In the genomic region with DNA sequence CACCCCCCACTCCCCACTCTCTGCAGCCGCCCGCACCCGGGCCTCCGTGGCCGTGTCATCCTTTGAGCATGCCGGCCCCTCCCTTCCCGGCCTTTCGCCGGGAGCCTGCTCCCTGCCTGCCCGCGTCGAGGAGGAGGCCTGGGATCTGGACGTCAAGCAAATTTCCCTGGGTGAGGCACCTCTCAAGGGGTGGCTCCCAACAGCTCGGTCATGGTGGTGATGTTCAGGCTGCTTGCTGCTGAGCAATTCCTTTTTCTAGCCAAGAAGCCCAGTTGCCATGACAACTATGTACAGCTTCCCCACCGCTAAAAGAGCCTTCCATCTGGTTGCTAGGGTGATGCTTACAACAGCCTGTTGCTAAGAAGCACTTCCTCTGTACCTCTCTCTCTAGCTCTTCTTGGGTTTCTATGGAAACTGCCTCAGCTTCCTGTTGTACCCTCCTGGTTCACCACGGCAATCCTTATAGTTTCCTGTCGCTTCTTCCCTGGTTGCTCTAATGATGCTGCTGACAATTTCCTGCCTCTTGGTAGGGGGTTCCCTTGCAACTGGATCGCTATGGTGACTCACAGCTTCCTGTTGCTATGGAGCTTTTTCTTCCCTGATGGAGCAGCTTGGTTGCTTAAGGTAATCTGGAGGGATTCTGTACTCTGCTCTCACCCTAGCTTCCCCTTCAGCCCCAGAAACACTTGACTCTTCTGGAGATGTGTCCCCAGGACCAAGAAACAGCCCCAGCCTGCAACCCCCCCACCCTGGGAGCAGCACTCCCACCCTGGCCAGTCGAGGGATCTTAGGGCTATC, we compare ENCODE assay signal across 9 cellular contexts. TPM values are rescaled to one million over a fixed set of nuclear protein-coding genes. Genes with fewer than 3 reads are reported as not detected.
DNase-seq lines count a peak whose midpoint lies in the region; ATAC-seq, FAIRE-seq and TF ChIP-seq lines count a peak whose summit lies in the region.
"Had no signal": no experiment of that assay in that cellular context is flagged by ENCODE, and none has a peak within 500 bp of the region (broad histone marks: within the 10 kb centered on the region; RNA-seq: fewer than 3 reads in every experiment).

No MANE protein-coding gene starts in this region.

- BruUV-seq in MCF 10A (replicated peaks; lab: Mats Ljungman, UMichigan), result no TSS peak

- TF ChIP-seq CTCF in MCF 10A (IDR thresholded peaks at IDR 0.05; ENCODE audit: unreplicated experiment), result no peak
- TF ChIP-seq CTCF in breast epithelium (IDR thresholded peaks at IDR 0.05), result no peak
- no peak for TF ChIP-seq CTCF in keratinocyte (optimal IDR thresholded peaks at IDR 0.05 in 1 of 3, IDR thresholded peaks at IDR 0.05 in 1 of 3, conservative IDR thresholded peaks at IDR 0.05 in 1 of 3; ENCODE audit: extremely low read depth in 1 of 3, insufficient read depth in 2 of 3, low read length in 3 of 3)

- H4K20me1 ChIP-seq in keratinocyte (ENCODE audit: control insufficient read depth, extremely low read depth, insufficient read depth, low read length), result no peaks in the 10 kb centered on the region

- peaks cover 3% of the 10 kb centered on the region for H3K9me1 ChIP-seq in keratinocyte (ENCODE audit: control insufficient read depth, extremely low read depth, insufficient read depth, low read length)

- peak; percentile 75 for FAIRE-seq in keratinocyte (lab: Jason Lieb, UNC)

- H3K4me1 ChIP-seq in breast epithelium (no peaks in the 10 kb centered on the region), keratinocyte (ENCODE audit: control insufficient read depth, extremely low read depth, insufficient read depth, low read length) (peaks cover 17% of the 10 kb centered on the region)

- no peaks in the 10 kb centered on the region for H3K27me3 Mint-ChIP-seq in MCF 10A (ENCODE audit: insufficient read depth, unreplicated experiment)
- no peaks in the 10 kb centered on the region for H3K27me3 Mint-ChIP-seq in stimulated activated naive CD8-positive, alpha-beta T cell treated with anti-CD3 and anti-CD28 coated beads, Interleukin-15, Interleukin-2, amounts not matched to agents 100 ng/mL and 50 ng/mL, for 24 hours

- no peak for TF ChIP-seq POLR2A in breast epithelium (IDR thresholded peaks at IDR 0.05)

- H3K4me2 ChIP-seq in keratinocyte (ENCODE audit: control insufficient read depth, extremely low read depth, insufficient read depth, low read depth, low read length), result no peak overlapping the region

- H3K27me3 ChIP-seq in breast epithelium, result no peaks in the 10 kb centered on the region
- H3K27me3 ChIP-seq in keratinocyte (ENCODE audit: control insufficient read depth, extremely low read depth, insufficient read depth, low read length), result no peaks in the 10 kb centered on the region
- H3K27me3 ChIP-seq: cardiac muscle cell had no signal

- POLR2A ChIA-PET in MCF 10A (lab: Yijun Ruan, JAX), result interaction anchor here (0.9 to 2.8 kb wide), 2 partner anchors 17 to 20 kb away, joined by 4 to 11 read pairs; no protein-coding TSS in a partner anchor

- H3K27ac ChIP-seq in breast epithelium, result peak overlapping the region in 1 of 2 donors; percentile 62
- H3K27ac ChIP-seq in caudate nucleus (ENCODE audit: low read depth, low read length), result peak overlapping the region; percentile 49
- no peak overlapping the region for H3K27ac ChIP-seq in keratinocyte (ENCODE audit: control insufficient read depth, insufficient read depth, low read length)
- H3K27ac ChIP-seq: cardiac muscle cell had no signal

- H3K4me1 Mint-ChIP-seq in MCF 10A (ENCODE audit: insufficient read depth, unreplicated experiment), result peaks cover 18% of the 10 kb centered on the region
- peaks cover 27% of the 10 kb centered on the region for H3K4me1 Mint-ChIP-seq in stimulated activated naive CD8-positive, alpha-beta T cell treated with anti-CD3 and anti-CD28 coated beads, Interleukin-15, Interleukin-2, amounts not matched to agents 100 ng/mL and 50 ng/mL, for 24 hours (ENCODE audit: low read depth)

- dilution Hi-C loops in keratinocyte (cut with MboI; ENCODE audit: extremely low pct_ligation_motif_present, low sequenced_read_pairs), result no loop called here

- H3K4me3 Mint-ChIP-seq in MCF 10A (ENCODE audit: unreplicated experiment), result no peak overlapping the region
- H3K4me3 Mint-ChIP-seq in stimulated activated naive CD8-positive, alpha-beta T cell treated with anti-CD3 and anti-CD28 coated beads, Interleukin-15, Interleukin-2, amounts not matched to agents 100 ng/mL and 50 ng/mL, for 24 hours, result no peak overlapping the region

- no peak overlapping the region for H2AFZ ChIP-seq in keratinocyte (ENCODE audit: control insufficient read depth, low read length)

- H3K9ac ChIP-seq in keratinocyte (ENCODE audit: control insufficient read depth, extremely low read depth, insufficient read depth, low read length), result no peak overlapping the region

- H3K36me3 ChIP-seq in breast epithelium (peaks cover 5% of the 10 kb centered on the region), keratinocyte (ENCODE audit: control insufficient read depth in 2 of 2, extremely low read depth in 1 of 2, insufficient read depth in 2 of 2, low read length in 2 of 2) (peaks cover 12 to 19% of the 10 kb centered on the region in 2 experiments)

- no peaks in the 10 kb centered on the region for H3K79me2 ChIP-seq in keratinocyte (ENCODE audit: control insufficient read depth, insufficient read depth, low read length)

- CTCF ChIA-PET in MCF 10A (lab: Yijun Ruan, JAX), result interaction anchor here (0.6 to 7.6 kb wide), 10 partner anchors 8 to 480 kb away, joined by 3 to 94 read pairs (median 10); a partner anchor contains a TSS

- no peak overlapping the region for H3K4me3 ChIP-seq in breast epithelium
- no peak overlapping the region for H3K4me3 ChIP-seq in keratinocyte (ENCODE audit: control insufficient read depth in 2 of 3, extremely low read depth in 1 of 3, insufficient read depth in 2 of 3, low read depth in 1 of 3, low read length in 3 of 3)
- H3K4me3 ChIP-seq: cardiac muscle cell had no signal

- H3K36me3 Mint-ChIP-seq in MCF 10A (ENCODE audit: insufficient read depth, unreplicated experiment), result peaks cover 16% of the 10 kb centered on the region
- H3K36me3 Mint-ChIP-seq in stimulated activated naive CD8-positive, alpha-beta T cell treated with anti-CD3 and anti-CD28 coated beads, Interleukin-15, Interleukin-2, amounts not matched to agents 100 ng/mL and 50 ng/mL, for 24 hours (ENCODE audit: low read depth), result peaks cover 5% of the 10 kb centered on the region

- DNase-seq in MCF 10A (ENCODE audit: unreplicated experiment) (peak; percentile 57), breast epithelium (ENCODE audit: low spot score in 2 of 2) (no peak), HT1080 (ENCODE audit: low read depth) (peak; percentile 98), SW 1271 (lab: John Stamatoyannopoulos, UW) (peak; percentile 71 to 95), caudate nucleus (lab: John Stamatoyannopoulos, UW) (peak in 43 of 61 donors; percentile 14 to 94 (median 57)), keratinocyte (ENCODE audit: low read depth, low spot score) (no peak)

- H3K9me3 ChIP-seq in breast epithelium (no peaks in the 10 kb centered on the region), keratinocyte (ENCODE audit: control insufficient read depth, low read depth, low read length) (no peaks in the 10 kb centered on the region)

- H3K27ac Mint-ChIP-seq in MCF 10A (ENCODE audit: low read depth, unreplicated experiment), result no peak overlapping the region
- peak overlapping the region; percentile 40 for H3K27ac Mint-ChIP-seq in stimulated activated naive CD8-positive, alpha-beta T cell treated with anti-CD3 and anti-CD28 coated beads, Interleukin-15, Interleukin-2, amounts not matched to agents 100 ng/mL and 50 ng/mL, for 24 hours

- no peak for ATAC-seq in GM19397 (IDR thresholded peaks at IDR 0.05; ENCODE audit: unreplicated experiment)

- intact Hi-C loops in MCF 10A (cut with micrococcal nuclease), result no loop called here
- intact Hi-C loops in breast epithelium (cut with DNase I; ENCODE audit: low total_unique reads), result no loop called here

- no peaks in the 10 kb centered on the region for H3K9me3 Mint-ChIP-seq in MCF 10A (ENCODE audit: unreplicated experiment)
- no peaks in the 10 kb centered on the region for H3K9me3 Mint-ChIP-seq in stimulated activated naive CD8-positive, alpha-beta T cell treated with anti-CD3 and anti-CD28 coated beads, Interleukin-15, Interleukin-2, amounts not matched to agents 100 ng/mL and 50 ng/mL, for 24 hours

RNA-seq across cellular contexts. Expression of a gene that starts 11.0 kb away (rescaled TPM):
- 18.4 and 33.8 TPM in 2 replicates for total RNA-seq in MCF 10A (2022)
- total RNA-seq in breast epithelium, result 10 to 100 TPM; 32.4 to 62.2 (median 32.8) TPM
- total RNA-seq in HT1080 (2014; rRNA removed; shearing (Covaris generic)), result 15.0 and 18.7 TPM in 2 replicates
- 13.9 and 14.8 TPM in 2 replicates for polyA plus RNA-seq in HT1080 (2015; cell fraction: cytosol; rRNA removed)
- polyA plus RNA-seq in HT1080 (2015; cell fraction: nucleus; rRNA removed), result 19.2 and 21.0 TPM in 2 replicates
- 23.1 to 35.3 TPM (median 24.8 TPM) in 3 replicates for polyA plus RNA-seq in keratinocyte
- polyA plus RNA-seq in keratinocyte (2011; ENCODE audit: low read depth), result 3.3 TPM
- polyA plus RNA-seq in keratinocyte (2011; cell fraction: cytosol; rRNA removed), result 13.6 and 54.2 TPM in 2 replicates
- 92.2 and 119 TPM in 2 replicates for polyA plus RNA-seq in keratinocyte (2011; cell fraction: nucleus; rRNA removed)
- 23.8 and 28.7 TPM in 2 replicates for polyA plus RNA-seq in keratinocyte (2012; ENCODE audit: low replicate concordance)
- 16.3 to 21.7 TPM (median 21.3 TPM) in 3 replicates for polyA minus RNA-seq in keratinocyte
- polyA minus RNA-seq in keratinocyte (2011; cell fraction: cytosol; rRNA and poly(A)+ RNA removed), result 57.2 TPM
- 23.7 and 26.5 TPM in 2 replicates for polyA minus RNA-seq in keratinocyte (2011; cell fraction: nucleus; rRNA and poly(A)+ RNA removed)

RNA-seq across cellular contexts. Expression of a gene that starts 13.4 kb away (rescaled TPM):
- total RNA-seq in MCF 10A (2022) (0.59 and 1.6 TPM in 2 replicates), breast epithelium (1 to 10 TPM in 1 of 3 donors, under 1 TPM in 2; 0.44 to 1.3 (median 0.98) TPM)
- total RNA-seq in HT1080 (2014; rRNA removed; shearing (Covaris generic)), result 0.50 TPM in 1 of 2 replicates, not detected in the other
- 0.33 and 0.80 TPM in 2 replicates for polyA plus RNA-seq in HT1080 (2015; cell fraction: cytosol; rRNA removed)
- polyA plus RNA-seq in HT1080 (2015; cell fraction: nucleus; rRNA removed), result 0.31 and 0.79 TPM in 2 replicates
- 1.1 to 1.4 TPM (median 1.3 TPM) in 3 replicates for polyA plus RNA-seq in keratinocyte
- 1.2 TPM for polyA plus RNA-seq in keratinocyte (2011; ENCODE audit: low read depth)
- 0.74 and 1.1 TPM in 2 replicates for polyA plus RNA-seq in keratinocyte (2011; cell fraction: cytosol; rRNA removed)
- 1.7 and 1.8 TPM in 2 replicates for polyA plus RNA-seq in keratinocyte (2011; cell fraction: nucleus; rRNA removed)
- 1.4 and 2.1 TPM in 2 replicates for polyA plus RNA-seq in keratinocyte (2012; ENCODE audit: low replicate concordance)
- 0.63 to 1.9 TPM (median 1.2 TPM) in 3 replicates for polyA minus RNA-seq in keratinocyte
- not detected for polyA minus RNA-seq in keratinocyte (2011; cell fraction: cytosol; rRNA and poly(A)+ RNA removed)
- 0.53 TPM in 1 of 2 replicates, not detected in the other for polyA minus RNA-seq in keratinocyte (2011; cell fraction: nucleus; rRNA and poly(A)+ RNA removed)

RNA-seq across cellular contexts. Expression of a gene that starts 17.4 kb away (rescaled TPM):
- total RNA-seq in MCF 10A (2022) (3.6 and 6.7 TPM in 2 replicates), breast epithelium (10 to 100 TPM; 33.7 to 51.4 (median 40.6) TPM)
- total RNA-seq in HT1080 (2014; rRNA removed; shearing (Covaris generic)), result 16.5 and 18.8 TPM in 2 replicates
- 5.1 and 6.3 TPM in 2 replicates for polyA plus RNA-seq in HT1080 (2015; cell fraction: cytosol; rRNA removed)
- 17.2 and 18.5 TPM in 2 replicates for polyA plus RNA-seq in HT1080 (2015; cell fraction: nucleus; rRNA removed)
- polyA plus RNA-seq in keratinocyte, result 8.7 to 14.4 TPM (median 11.9 TPM) in 3 replicates
- polyA plus RNA-seq in keratinocyte (2011; ENCODE audit: low read depth), result 7.7 TPM
- 10.9 and 11.1 TPM in 2 replicates for polyA plus RNA-seq in keratinocyte (2011; cell fraction: cytosol; rRNA removed)
- polyA plus RNA-seq in keratinocyte (2011; cell fraction: nucleus; rRNA removed), result 34.3 and 52.7 TPM in 2 replicates
- polyA plus RNA-seq in keratinocyte (2012; ENCODE audit: low replicate concordance), result 7.0 and 8.0 TPM in 2 replicates
- polyA minus RNA-seq in keratinocyte, result 10.5 to 39.4 TPM (median 26.2 TPM) in 3 replicates
- polyA minus RNA-seq in keratinocyte (2011; cell fraction: cytosol; rRNA and poly(A)+ RNA removed), result 9.4 TPM
- polyA minus RNA-seq in keratinocyte (2011; cell fraction: nucleus; rRNA and poly(A)+ RNA removed), result 14.1 and 16.1 TPM in 2 replicates

RNA-seq across cellular contexts. Expression of a gene that starts 29.9 kb away (rescaled TPM):
- total RNA-seq in MCF 10A (2022) (not detected in 2 replicates), breast epithelium (not detected)
- total RNA-seq in HT1080 (2014; rRNA removed; shearing (Covaris generic)), result not detected in 2 replicates
- polyA plus RNA-seq in HT1080 (2015; cell fraction: cytosol; rRNA removed), result not detected in 2 replicates
- polyA plus RNA-seq in HT1080 (2015; cell fraction: nucleus; rRNA removed), result not detected in 2 replicates
- polyA plus RNA-seq in keratinocyte, result not detected in 3 replicates
- polyA plus RNA-seq in keratinocyte (2011; ENCODE audit: low read depth), result 0.45 TPM
- polyA plus RNA-seq in keratinocyte (2011; cell fraction: cytosol; rRNA removed), result not detected in 2 replicates
- polyA plus RNA-seq in keratinocyte (2011; cell fraction: nucleus; rRNA removed), result not detected in 2 replicates
- 0.63 TPM in 1 of 2 replicates, not detected in the other for polyA plus RNA-seq in keratinocyte (2012; ENCODE audit: low replicate concordance)
- not detected in 3 replicates for polyA minus RNA-seq in keratinocyte
- not detected for polyA minus RNA-seq in keratinocyte (2011; cell fraction: cytosol; rRNA and poly(A)+ RNA removed)
- polyA minus RNA-seq in keratinocyte (2011; cell fraction: nucleus; rRNA and poly(A)+ RNA removed), result not detected in 2 replicates
- total RNA-seq: cardiac muscle cell had no signal
- polyA plus RNA-seq: cardiac muscle cell had no signal

RNA-seq across cellular contexts. Expression of a gene that starts 45.3 kb away (rescaled TPM):
- 10.9 and 11.8 TPM in 2 replicates for total RNA-seq in MCF 10A (2022)
- total RNA-seq in breast epithelium, result 1 to 10 TPM in 2 of 3 donors, not detected in 1; 1.6 to 3.1 TPM
- total RNA-seq in HT1080 (2014; rRNA removed; shearing (Covaris generic)), result 0.43 TPM in 1 of 2 replicates, not detected in the other
- 0.09 TPM in 1 of 2 replicates, not detected in the other for polyA plus RNA-seq in HT1080 (2015; cell fraction: cytosol; rRNA removed)
- polyA plus RNA-seq in HT1080 (2015; cell fraction: nucleus; rRNA removed), result not detected in 2 replicates
- polyA plus RNA-seq in keratinocyte, result 17.4 to 36.6 TPM (median 19.0 TPM) in 3 replicates
- 169 TPM for polyA plus RNA-seq in keratinocyte (2011; ENCODE audit: low read depth)
- 19.3 and 22.8 TPM in 2 replicates for polyA plus RNA-seq in keratinocyte (2011; cell fraction: cytosol; rRNA removed)
- polyA plus RNA-seq in keratinocyte (2011; cell fraction: nucleus; rRNA removed), result 51.6 and 58.1 TPM in 2 replicates
- 24.5 and 513 TPM in 2 replicates for polyA plus RNA-seq in keratinocyte (2012; ENCODE audit: low replicate concordance)
- 14.7 to 29.6 TPM (median 16.9 TPM) in 3 replicates for polyA minus RNA-seq in keratinocyte
- 21.3 TPM for polyA minus RNA-seq in keratinocyte (2011; cell fraction: cytosol; rRNA and poly(A)+ RNA removed)
- 22.5 and 22.9 TPM in 2 replicates for polyA minus RNA-seq in keratinocyte (2011; cell fraction: nucleus; rRNA and poly(A)+ RNA removed)
- total RNA-seq: cardiac muscle cell had no signal
- polyA plus RNA-seq: cardiac muscle cell had no signal

Comparison
In these comparisons a context has a peak if more than half of its experiments do, and no peak if none do; other contexts are left out.
1. DNase-seq: peak in MCF 10A (single experiment), HT1080 (single experiment), SW 1271 (2 of 2) and caudate nucleus (43 of 61); none in breast epithelium (0 of 2) and keratinocyte (single experiment).